ENCODE assay signal across 2 cellular contexts in the genomic region with DNA sequence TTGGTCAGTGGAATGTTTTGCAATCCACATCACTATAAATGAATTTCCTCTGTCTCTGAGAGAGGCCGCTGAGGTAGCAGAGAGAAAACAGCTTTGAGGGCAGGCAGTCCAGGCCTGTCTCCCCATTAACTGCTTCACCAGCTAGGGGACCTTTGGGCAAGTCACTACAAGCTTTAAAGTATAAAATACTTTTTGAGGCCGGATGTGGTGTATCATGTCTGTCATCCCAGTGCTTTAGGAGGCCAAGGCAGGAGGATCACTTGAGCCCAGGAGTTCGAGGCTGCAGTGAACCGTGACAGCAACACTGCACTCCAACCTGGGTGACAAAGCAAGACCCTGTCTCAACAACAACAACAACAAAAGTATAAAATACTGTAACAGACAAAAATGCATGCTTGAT.
TF ChIP-seq lines count a peak whose summit lies in the region.

No MANE protein-coding gene starts in this region.

TF ChIP-seq in IMR-90, 13 proteins besides CTCF, POLR2A, EP300 and RAD21:
- TF ChIP-seq CEBPB (IDR thresholded peaks at IDR 0.05; ENCODE audit: low read depth, low read length) (peak; percentile 8; the same call in 1 of the 2 replicates), MAZ (IDR thresholded peaks at IDR 0.05; ENCODE audit: borderline replicate concordance, low read depth, low read length) (no peak), CHD1 (IDR thresholded peaks at IDR 0.05; ENCODE audit: low read depth, low read length) (no peak)

TF ChIP-seq in GM12878, 131 proteins besides CTCF, POLR2A, EP300 and RAD21:
- peak; percentile 62 for TF ChIP-seq RUNX3 (IDR thresholded peaks at IDR 0.05; ENCODE audit: low read length)
- TF ChIP-seq ZNF207 (IDR thresholded peaks at IDR 0.05; ENCODE audit: borderline replicate concordance) = no peak
